ENCODE assay signal across 1 cellular context in genomic region chr1:235441159-235441685, GRCh38.
TF ChIP-seq lines count a peak whose summit lies in the region.

No MANE protein-coding gene starts in this region.

TF ChIP-seq in H1, 55 proteins besides CTCF, POLR2A, EP300 and RAD21 (continued from another document):
- TF ChIP-seq CHD7 (IDR thresholded peaks at IDR 0.05; ENCODE audit: insufficient replicate concordance, low read length) (no peak), POLR2AphosphoS5 (IDR thresholded peaks at IDR 0.05; ENCODE audit: low read depth, low read length) (no peak), HDAC6 (IDR thresholded peaks at IDR 0.05; ENCODE audit: low read depth, low read length) (no peak), CHD2 (IDR thresholded peaks at IDR 0.05; ENCODE audit: low read length) (no peak), RFX5 (IDR thresholded peaks at IDR 0.05; ENCODE audit: borderline replicate concordance, low read depth, low read length) (no peak), RXRA (IDR thresholded peaks at IDR 0.05; ENCODE audit: insufficient read depth, low read depth, low read length) (no peak), SRF (IDR thresholded peaks at IDR 0.05; ENCODE audit: low read depth, low read length) (no peak), TAF1 (IDR thresholded peaks at IDR 0.05; ENCODE audit: low read depth, low read length) (no peak), SIX5 (IDR thresholded peaks at IDR 0.05; ENCODE audit: low read depth, low read length) (no peak), EZH2 (IDR thresholded peaks at IDR 0.05; ENCODE audit: low read depth, low read length, severe bottlenecking) (no peak), TAF7 (optimal IDR thresholded peaks at IDR 0.05; ENCODE audit: borderline replicate concordance, low read depth, low read length) (no peak)
